Comparison of ENCODE assay signal across 1 cellular context in the genomic region with DNA sequence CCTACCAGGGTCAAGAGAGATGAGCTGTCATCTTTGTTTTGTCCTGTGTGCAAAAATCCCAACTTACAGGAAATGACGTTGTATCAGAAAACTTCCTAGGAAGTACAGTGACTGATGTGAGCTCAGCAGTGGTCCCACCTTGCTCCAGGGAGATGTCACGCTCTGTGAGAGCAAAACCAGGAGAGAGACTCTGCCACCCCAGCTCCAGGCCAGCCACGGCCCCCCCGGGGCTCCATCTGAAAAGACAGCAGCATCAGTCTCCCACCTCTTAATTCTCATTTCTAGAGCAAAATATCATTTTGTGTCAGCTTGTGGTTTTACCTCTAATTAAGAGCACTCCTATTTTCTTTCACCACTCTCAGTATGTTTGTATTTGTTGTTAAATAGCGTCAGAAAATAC.
TF ChIP-seq lines count a peak whose summit lies in the region.

No MANE protein-coding gene starts in this region.

TF ChIP-seq in A549, 52 proteins besides CTCF, POLR2A, EP300 and RAD21 (continued from another document):
- TF ChIP-seq, protein P1, sequence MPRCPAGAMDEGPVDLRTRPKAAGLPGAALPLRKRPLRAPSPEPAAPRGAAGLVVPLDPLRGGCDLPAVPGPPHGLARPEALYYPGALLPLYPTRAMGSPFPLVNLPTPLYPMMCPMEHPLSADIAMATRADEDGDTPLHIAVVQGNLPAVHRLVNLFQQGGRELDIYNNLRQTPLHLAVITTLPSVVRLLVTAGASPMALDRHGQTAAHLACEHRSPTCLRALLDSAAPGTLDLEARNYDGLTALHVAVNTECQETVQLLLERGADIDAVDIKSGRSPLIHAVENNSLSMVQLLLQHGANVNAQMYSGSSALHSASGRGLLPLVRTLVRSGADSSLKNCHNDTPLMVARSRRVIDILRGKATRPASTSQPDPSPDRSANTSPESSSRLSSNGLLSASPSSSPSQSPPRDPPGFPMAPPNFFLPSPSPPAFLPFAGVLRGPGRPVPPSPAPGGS (IDR thresholded peaks at IDR 0.05), result no peak
- no peak for TF ChIP-seq ZSCAN20 (CRISPR knock-in tag; IDR thresholded peaks at IDR 0.05)
